Comparison of ENCODE assay signal across 8 cellular contexts in the genomic region with DNA sequence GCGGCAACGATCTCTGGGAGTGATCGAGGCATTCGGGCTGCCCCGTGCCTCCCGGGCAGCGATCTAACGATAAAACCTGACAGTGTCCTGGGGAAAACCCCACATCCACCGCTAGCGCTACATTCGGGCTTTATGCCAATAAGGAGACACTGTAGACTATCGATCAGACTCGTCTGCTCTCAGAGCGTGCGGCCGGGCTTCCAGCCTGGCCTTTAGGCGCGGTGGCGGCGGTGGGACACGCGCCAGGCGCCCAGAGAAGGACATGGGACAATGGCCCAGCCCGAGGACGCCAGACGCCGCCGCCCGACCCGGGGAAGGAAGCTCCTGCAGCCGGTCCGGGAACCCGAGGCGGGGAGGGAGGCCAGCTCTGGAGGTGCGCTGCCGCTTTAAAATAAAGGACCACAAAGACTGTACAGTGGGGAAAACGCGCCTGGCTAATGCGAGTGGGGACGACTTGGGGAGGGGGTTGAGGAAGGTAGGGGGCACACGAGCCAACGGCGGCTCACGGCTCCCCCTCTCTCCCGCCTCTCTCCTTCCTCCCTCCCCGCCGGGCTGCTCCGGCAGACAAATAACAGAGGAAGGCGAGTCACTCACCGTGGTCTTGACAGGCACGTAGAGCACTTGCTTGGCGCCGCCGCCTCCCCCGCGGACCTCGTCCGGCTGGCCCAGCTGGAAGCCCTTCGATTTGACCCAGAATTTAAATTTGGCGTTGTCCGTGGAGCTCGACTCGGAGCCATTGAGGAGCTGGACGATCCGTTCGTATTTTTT. TPM values are rescaled to one million over a fixed set of nuclear protein-coding genes. Genes with fewer than 3 reads are reported as not detected.
DNase-seq lines count a peak whose midpoint lies in the region; ATAC-seq, FAIRE-seq and TF ChIP-seq lines count a peak whose summit lies in the region.

No MANE protein-coding gene starts in this region.

- H4K20me1 ChIP-seq in IMR-90 (ENCODE audit: insufficient read depth, low read length): no peaks in the 10 kb centered on the region
- no peaks in the 10 kb centered on the region for H4K20me1 ChIP-seq in hepatocyte (ENCODE audit: insufficient read depth, poor library complexity, severe bottlenecking)

- 2% methylated on average over 23 of the region's 66 CpGs; no CpG with 5 or more reads in 1 of the 2 experiments for WGBS in IMR-90 (ENCODE audit: extremely low coverage in 2 of 2, insufficient read length in 1 of 2), 2 experiments
- 1% methylated on average over 56 of the region's 66 CpGs for WGBS in hepatocyte (ENCODE audit: low lambda C conversion rate, missing lambda C conversion rate)

- H3K4ac ChIP-seq in IMR-90 (ENCODE audit: low read depth, low read length): no peak overlapping the region

- H3K23ac ChIP-seq in IMR-90 (ENCODE audit: low read depth, low read length): no peak overlapping the region

- no peak for DNase-seq in IMR-90
- peak; percentile 45 for DNase-seq in WERI-Rb-1
- peak; percentile 19 for DNase-seq in hepatocyte (ENCODE audit: low spot score)
- no peak for DNase-seq in D721Med (ENCODE audit: insufficient read length, low spot score)
- DNase-seq in germinal center (ENCODE audit: low spot score): no peak
- no peak for DNase-seq in activated gamma-delta T cell (lab: John Stamatoyannopoulos, UW)

- H3K14ac ChIP-seq in IMR-90 (replicated peaks; ENCODE audit: low read depth, low read length): no peak overlapping the region

- H3K9me1 ChIP-seq in IMR-90 (ENCODE audit: insufficient read depth, low read length): no peaks in the 10 kb centered on the region

- no peak overlapping the region for H2BK20ac ChIP-seq in IMR-90 (ENCODE audit: low read depth, low read length)

- peaks cover 36% of the 10 kb centered on the region for H3K27me3 ChIP-seq in IMR-90 (ENCODE audit: control insufficient read depth, insufficient read depth, low read length)
- H3K27me3 ChIP-seq in WERI-Rb-1 (ENCODE audit: insufficient read depth, low read depth, severe bottlenecking): peaks cover 12% of the 10 kb centered on the region
- peaks cover 75% of the 10 kb centered on the region for H3K27me3 ChIP-seq in hepatocyte
- peaks cover 12% of the 10 kb centered on the region for H3K27me3 ChIP-seq in rectal smooth muscle tissue (ENCODE audit: control insufficient read depth, insufficient read depth, low read length)

- no peak for TF ChIP-seq POLR2A in IMR-90 (IDR thresholded peaks at IDR 0.05; ENCODE audit: low read depth, low read length)

- no peak overlapping the region for H3K9ac ChIP-seq in IMR-90 (ENCODE audit: low read depth, low read length)
- H3K9ac ChIP-seq in rectal smooth muscle tissue (ENCODE audit: low read length): no peak overlapping the region

- TF ChIP-seq CTCF in IMR-90 (conservative IDR thresholded peaks at IDR 0.05; ENCODE audit: low read depth, low read length) (no peak), WERI-Rb-1 (IDR thresholded peaks at IDR 0.05; ENCODE audit: low read depth, low read length) (no peak), hepatocyte (IDR thresholded peaks at IDR 0.05; ENCODE audit: poor library complexity) (no peak), D721Med (IDR thresholded peaks at IDR 0.05; ENCODE audit: insufficient read depth, missing control alignments) (no peak)

- H2AFZ ChIP-seq in IMR-90 (replicated peaks; ENCODE audit: low read length, poor library complexity) (peak overlapping the region; percentile 81), hepatocyte (peak overlapping the region; percentile 83)

- no peak overlapping the region for H3K27ac ChIP-seq in IMR-90 (ENCODE audit: insufficient read depth, low read length)
- H3K27ac ChIP-seq in WERI-Rb-1: peak overlapping the region; percentile 36
- H3K27ac ChIP-seq in hepatocyte: no peak overlapping the region
- H3K27ac ChIP-seq in rectal smooth muscle tissue (ENCODE audit: low read depth, low read length): no peak overlapping the region

- no peak overlapping the region for H2BK120ac ChIP-seq in IMR-90 (ENCODE audit: low read depth, low read length)

- H3K79me2 ChIP-seq in hepatocyte: no peaks in the 10 kb centered on the region

- ATAC-seq in GM18498 (IDR thresholded peaks at IDR 0.05; ENCODE audit: unreplicated experiment) (peak; percentile 72), IMR-90 (ENCODE audit: low read depth) (no peak; the same call in none of the 2 replicates)

- H3K4me3 ChIP-seq in IMR-90 (ENCODE audit: insufficient read depth, low read depth, low read length): no peak overlapping the region; the same call in 1 of the 2 replicates
- peak overlapping the region; percentile 54 for H3K4me3 ChIP-seq in WERI-Rb-1 (ENCODE audit: low read depth, low read length)
- peak overlapping the region; percentile 46 for H3K4me3 ChIP-seq in hepatocyte
- H3K4me3 ChIP-seq in rectal smooth muscle tissue (ENCODE audit: low read length): peak overlapping the region; percentile 57

- in situ Hi-C loops in IMR-90 (cut with MboI; ENCODE audit: low sequenced_read_pairs): no loop called here

- dilution Hi-C loops in IMR-90 (cut with HindIII; ENCODE audit: low sequenced_read_pairs, unreplicated experiment): no loop called here

- H3K4me2 ChIP-seq in IMR-90 (ENCODE audit: low read depth, low read length): peak overlapping the region; percentile 70
- peak overlapping the region; percentile 99 for H3K4me2 ChIP-seq in hepatocyte

- H3K4me1 ChIP-seq in IMR-90 (ENCODE audit: control insufficient read depth, insufficient read depth, low read length) (0 out of 2 replicates have a peak, but pooled peaks cover 1% of the 10 kb centered on the region), hepatocyte (ENCODE audit: insufficient read depth) (peaks cover 20% of the 10 kb centered on the region), rectal smooth muscle tissue (ENCODE audit: control insufficient read depth, insufficient read depth, low read length) (peaks cover 4% of the 10 kb centered on the region)

- no peak for TF ChIP-seq RAD21 in IMR-90 (IDR thresholded peaks at IDR 0.05; ENCODE audit: low read length)

- H4K91ac ChIP-seq in IMR-90 (ENCODE audit: insufficient read depth, low read depth, low read length): no peak overlapping the region

- H3K9me3 ChIP-seq in IMR-90 (ENCODE audit: control insufficient read depth, insufficient read depth, low read length): no peaks in the 10 kb centered on the region
- no peaks in the 10 kb centered on the region for H3K9me3 ChIP-seq in WERI-Rb-1 (ENCODE audit: severe bottlenecking)
- no peaks in the 10 kb centered on the region for H3K9me3 ChIP-seq in hepatocyte (ENCODE audit: low read depth)

- POLR2A ChIA-PET in IMR-90 (lab: Charles Lee; ENCODE audit: unreplicated experiment): no interaction called here

- no peak overlapping the region for H2AK9ac ChIP-seq in IMR-90 (replicated peaks; ENCODE audit: low read depth, low read length, poor library complexity)

- FAIRE-seq in D721Med (lab: Jason Lieb, UNC): no peak

- CTCF ChIA-PET in IMR-90 (lab: Yijun Ruan, JAX): no interaction called here

- no peak overlapping the region for H2AK5ac ChIP-seq in IMR-90 (ENCODE audit: low read depth, low read length)

- no peak overlapping the region for H3K18ac ChIP-seq in IMR-90 (ENCODE audit: low read depth, low read length)

- H3K9me2 ChIP-seq in hepatocyte (replicated peaks; ENCODE audit: insufficient read depth): no peaks in the 10 kb centered on the region

- no peaks in the 10 kb centered on the region for H3K79me1 ChIP-seq in IMR-90 (ENCODE audit: low read depth in 1 of 2, low read length in 2 of 2)

- H4K8ac ChIP-seq in IMR-90 (ENCODE audit: low read depth in 2 of 2, low read length in 2 of 2): no peak overlapping the region

- no peak overlapping the region for H3K56ac ChIP-seq in IMR-90 (ENCODE audit: extremely low read depth, insufficient read depth, low read length)

- intact Hi-C loops in IMR-90 (cut with micrococcal nuclease): no loop called here

- H2BK5ac ChIP-seq in IMR-90 (ENCODE audit: low read depth, low read length, poor library complexity, severe bottlenecking): no peak overlapping the region

- BruUV-seq in IMR-90 (replicated peaks; lab: Mats Ljungman, UMichigan): no TSS peak

- no peak overlapping the region for H2BK15ac ChIP-seq in IMR-90 (ENCODE audit: low read depth, low read length)

- H3K36me3 ChIP-seq in IMR-90 (ENCODE audit: control insufficient read depth, insufficient read depth, low read length): no peaks in the 10 kb centered on the region
- no peaks in the 10 kb centered on the region for H3K36me3 ChIP-seq in WERI-Rb-1
- no peaks in the 10 kb centered on the region for H3K36me3 ChIP-seq in hepatocyte (replicated peaks; ENCODE audit: insufficient read depth, low read depth)
- H3K36me3 ChIP-seq in rectal smooth muscle tissue (ENCODE audit: control insufficient read depth, insufficient read depth, low read length): no peaks in the 10 kb centered on the region

- H4K5ac ChIP-seq in IMR-90 (ENCODE audit: low read depth, low read length): no peak overlapping the region

TF ChIP-seq in IMR-90, 13 proteins besides CTCF, POLR2A, EP300 and RAD21 (continues in another document):
- no peak for TF ChIP-seq BHLHE40 (IDR thresholded peaks at IDR 0.05; ENCODE audit: low read depth, low read length)
- no peak for TF ChIP-seq FOS (IDR thresholded peaks at IDR 0.05; ENCODE audit: low read depth, low read length)
- no peak for TF ChIP-seq CEBPB (IDR thresholded peaks at IDR 0.05; ENCODE audit: low read depth, low read length)
- TF ChIP-seq RCOR1 (IDR thresholded peaks at IDR 0.05; ENCODE audit: insufficient replicate concordance, low read length): no peak
- TF ChIP-seq RFX5 (IDR thresholded peaks at IDR 0.05; ENCODE audit: low read depth, low read length): no peak
- TF ChIP-seq NFE2L2 (IDR thresholded peaks at IDR 0.05; ENCODE audit: low read depth, low read length): no peak
- TF ChIP-seq SMC3 (IDR thresholded peaks at IDR 0.05; ENCODE audit: low read depth, low read length): no peak
- TF ChIP-seq, protein P1, sequence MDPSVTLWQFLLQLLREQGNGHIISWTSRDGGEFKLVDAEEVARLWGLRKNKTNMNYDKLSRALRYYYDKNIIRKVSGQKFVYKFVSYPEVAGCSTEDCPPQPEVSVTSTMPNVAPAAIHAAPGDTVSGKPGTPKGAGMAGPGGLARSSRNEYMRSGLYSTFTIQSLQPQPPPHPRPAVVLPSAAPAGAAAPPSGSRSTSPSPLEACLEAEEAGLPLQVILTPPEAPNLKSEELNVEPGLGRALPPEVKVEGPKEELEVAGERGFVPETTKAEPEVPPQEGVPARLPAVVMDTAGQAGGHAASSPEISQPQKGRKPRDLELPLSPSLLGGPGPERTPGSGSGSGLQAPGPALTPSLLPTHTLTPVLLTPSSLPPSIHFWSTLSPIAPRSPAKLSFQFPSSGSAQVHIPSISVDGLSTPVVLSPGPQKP (IDR thresholded peaks at IDR 0.05; ENCODE audit: borderline replicate concordance, low read depth, low read length): no peak
- no peak for TF ChIP-seq MAFK (IDR thresholded peaks at IDR 0.05; ENCODE audit: low read depth, low read length)
- no peak for TF ChIP-seq CHD1 (IDR thresholded peaks at IDR 0.05; ENCODE audit: low read depth, low read length)

RNA-seq across cellular contexts. Expression of a gene that starts 2.1 kb away (rescaled TPM):
- not detected in 2 replicates for total RNA-seq in IMR-90 (2012; rRNA removed)
- polyA plus RNA-seq in IMR-90 (2012; rRNA removed): not detected in 2 replicates
- 0.02 TPM in 1 of 2 replicates, not detected in the other for polyA plus RNA-seq in IMR-90 (2012; cell fraction: cytosol; rRNA removed)
- polyA plus RNA-seq in IMR-90 (2012; cell fraction: nucleus; rRNA removed; ENCODE audit: low replicate concordance): not detected in 2 replicates
- total RNA-seq in hepatocyte: 1.3 and 2.0 TPM in 2 replicates
- polyA plus RNA-seq in hepatocyte: 0.66 and 2.3 TPM in 2 replicates

Comparison
In these comparisons a context has a peak if more than half of its experiments do, and no peak if none do; other contexts are left out.
1. DNase-seq: peak in WERI-Rb-1 (single experiment) and hepatocyte (single experiment); none in IMR-90 (single experiment), D721Med (single experiment), germinal center (single experiment) and activated gamma-delta T cell (single experiment).